Comparison of ENCODE assay signal across 12 cellular contexts in the genomic region with DNA sequence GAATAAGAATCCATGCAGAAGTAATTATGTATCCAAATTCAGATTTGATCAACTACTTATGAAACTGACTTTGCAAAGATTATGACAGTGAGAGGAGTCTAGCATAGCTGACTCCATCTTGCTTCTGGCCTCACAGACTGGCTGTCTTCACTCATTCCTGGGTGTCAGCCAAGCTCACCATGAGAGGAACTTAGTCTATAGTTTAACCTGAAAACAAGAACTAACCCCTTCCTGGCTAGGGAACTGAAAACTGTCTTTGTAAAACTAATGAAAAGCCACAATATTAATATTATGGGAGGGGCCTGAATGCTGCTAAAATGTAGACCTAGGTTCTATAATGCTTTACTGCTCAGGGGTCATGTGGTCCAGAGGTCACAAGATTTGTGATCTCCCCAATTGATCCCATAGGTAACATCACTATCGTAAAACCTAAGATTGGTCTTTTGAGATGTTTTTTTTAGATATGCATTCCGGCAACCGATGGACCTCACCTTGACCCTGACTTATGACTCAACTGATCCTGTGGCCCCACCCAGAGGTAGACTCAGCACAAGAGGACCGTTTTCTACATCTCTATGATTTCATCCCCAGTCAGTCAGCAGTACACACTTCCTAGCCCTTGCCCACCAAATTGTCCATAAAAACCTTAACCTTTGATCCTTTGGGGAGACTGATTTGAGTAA. TPM values are rescaled to one million over a fixed set of nuclear protein-coding genes. Genes with fewer than 3 reads are reported as not detected.
DNase-seq lines count a peak whose midpoint lies in the region; ATAC-seq, FAIRE-seq and TF ChIP-seq lines count a peak whose summit lies in the region.
"Had no signal": no experiment of that assay in that cellular context is flagged by ENCODE, and none has a peak within 500 bp of the region (broad histone marks: within the 10 kb centered on the region; RNA-seq: fewer than 3 reads in every experiment).

No MANE protein-coding gene starts in this region.

- TF ChIP-seq POLR2A in GM12878 (IDR thresholded peaks at IDR 0.05; ENCODE audit: low read depth, low read length): no peak

- H3K4me3 ChIP-seq in GM12878: no peak overlapping the region
- no peak overlapping the region for H3K4me3 ChIP-seq in left lung
- H3K4me3 ChIP-seq: body of pancreas had no signal

- H3K4me1 ChIP-seq in GM12878 (ENCODE audit: control insufficient read depth, insufficient read depth, low read length) (peaks cover 12% of the 10 kb centered on the region; the same call in 1 of the 2 replicates), left lung (no peaks in the 10 kb centered on the region)

- H3K27me3 ChIP-seq in GM12878 (replicated peaks in 1 of 2; ENCODE audit: control insufficient read depth in 2 of 2, insufficient read depth in 2 of 2, low read length in 1 of 2) (no peaks in the 10 kb centered on the region), left lung (no peaks in the 10 kb centered on the region)
- H3K27me3 ChIP-seq: body of pancreas had no signal

- H3K9ac ChIP-seq in GM12878 (ENCODE audit: control insufficient read depth, insufficient read depth, low read length): no peak overlapping the region

- H3K36me3 Mint-ChIP-seq in activated CD4-positive, alpha-beta T cell treated with anti-CD3 and anti-CD28 coated beads, Interleukin-2, amount 10 ng/mL, durations not matched to agents 7 days and 5 days (ENCODE audit: low read depth): no peaks in the 10 kb centered on the region
- H3K36me3 Mint-ChIP-seq: CD4-positive, CD25-positive, alpha-beta regulatory T cell had no signal

- intact Hi-C loops in GM12878 (cut with micrococcal nuclease; ENCODE audit: unreplicated experiment) (loop anchor here (5.0 kb wide), 2 partner anchors 524 to 559 kb away; no protein-coding TSS in a partner anchor), left lung (cut with DNase I) (no loop called here)

- 84% methylated on average over 4 of the region's 4 CpGs for WGBS in GM12878 (ENCODE audit: insufficient coverage, insufficient replicate concordance, low lambda C conversion rate, missing lambda C conversion rate)

- H2AFZ ChIP-seq in GM12878 (ENCODE audit: control insufficient read depth, low read depth, low read length): no peak overlapping the region

- no TSS peak for BruUV-seq in GM12878 (replicated peaks; lab: Mats Ljungman, UMichigan)

- H3K79me2 ChIP-seq in GM12878 (ENCODE audit: control insufficient read depth, insufficient read depth, low read length): no peaks in the 10 kb centered on the region

- TF ChIP-seq CTCF in GM12878 (IDR thresholded peaks at IDR 0.05 in 2 of 3, conservative IDR thresholded peaks at IDR 0.05 in 1 of 3; ENCODE audit: control insufficient read depth in 2 of 3, extremely low read depth in 1 of 3, insufficient read depth in 1 of 3, low read depth in 3 of 3, low read length in 3 of 3) (peak in 1 of 3 experiments; percentile 5; a peak in 1 of 6 replicates), left lung (IDR thresholded peaks at IDR 0.05) (no peak)

- H3K27ac ChIP-seq in GM12878 (ENCODE audit: control insufficient read depth, insufficient read depth): no peak overlapping the region; the same call in 1 of the 2 replicates
- no peak overlapping the region for H3K27ac ChIP-seq in left lung
- H3K27ac ChIP-seq: body of pancreas had no signal

- POLR2A ChIA-PET in GM12878 (lab: Charles Lee): interaction anchor here (0.5 to 0.9 kb wide), 2 partner anchors 35 to 42 kb away, joined by 3 to 4 read pairs; no protein-coding TSS in a partner anchor
- POLR2A ChIA-PET in activated CD4-positive, alpha-beta T cell treated with anti-CD3 and anti-CD28 coated beads, Interleukin-2, amount 10 ng/mL, durations not matched to agents 7 days and 5 days (lab: Charles Lee): no interaction called here

- H4K20me1 ChIP-seq in GM12878 (ENCODE audit: control insufficient read depth, insufficient read depth): no peaks in the 10 kb centered on the region

- RAD21 ChIA-PET in GM12878 (lab: Charles Lee; ENCODE audit: unreplicated experiment): interaction anchor here (0.5 to 2.4 kb wide), 23 partner anchors 11 to 820 kb away, joined by 3 to 17 read pairs (median 4); no protein-coding TSS in a partner anchor

- in situ Hi-C loops in GM12878 (cut with MboI): no loop called here

- ATAC-seq in GM19452 (IDR thresholded peaks at IDR 0.05; ENCODE audit: unreplicated experiment) (peak; percentile 87), HG03103 (IDR thresholded peaks at IDR 0.05; ENCODE audit: low read depth, unreplicated experiment) (peak; percentile 90), GM12878 (peak; percentile 95), left lung (no peak)
- ATAC-seq: body of pancreas had no signal

- CTCF ChIA-PET in GM12878 (lab: Yijun Ruan, JAX): interaction anchor here (0.6 to 4.5 kb wide), 15 partner anchors 11 to 819 kb away, joined by 3 to 21 read pairs (median 5); no protein-coding TSS in a partner anchor
- CTCF ChIA-PET in activated CD4-positive, alpha-beta T cell treated with anti-CD3 and anti-CD28 coated beads, Interleukin-2, amount 10 ng/mL, durations not matched to agents 7 days and 5 days (lab: Charles Lee): no interaction called here

- H3K4me2 ChIP-seq in GM12878 (ENCODE audit: control insufficient read depth, insufficient read depth): 0 out of 2 replicates have a peak overlapping the region, but pooled peaks have one; percentile 4

- no peaks in the 10 kb centered on the region for H3K36me3 ChIP-seq in GM12878 (ENCODE audit: control insufficient read depth in 2 of 2, insufficient read depth in 2 of 2, low read length in 1 of 2)
- no peaks in the 10 kb centered on the region for H3K36me3 ChIP-seq in left lung

- no peak overlapping the region for H3K4me3 Mint-ChIP-seq in activated CD4-positive, alpha-beta T cell treated with anti-CD3 and anti-CD28 coated beads, Interleukin-2, amount 10 ng/mL, durations not matched to agents 7 days and 5 days
- H3K4me3 Mint-ChIP-seq: CD4-positive, CD25-positive, alpha-beta regulatory T cell; T-helper 1 cell treated with Interleukin-12 subunit alpha and Interleukin-12 subunit beta and Interleukin-4 antibody, amounts not matched to agents 30 μg/mL and 1 μg/mL, for 36 hours had no signal

- H3K9me3 Mint-ChIP-seq in activated CD4-positive, alpha-beta T cell treated with anti-CD3 and anti-CD28 coated beads, Interleukin-2, amount 10 ng/mL, durations not matched to agents 7 days and 5 days: no peaks in the 10 kb centered on the region
- H3K9me3 Mint-ChIP-seq: CD4-positive, CD25-positive, alpha-beta regulatory T cell; T-helper 1 cell treated with Interleukin-12 subunit alpha and Interleukin-12 subunit beta and Interleukin-4 antibody, amounts not matched to agents 30 μg/mL and 1 μg/mL, for 36 hours had no signal

- TF ChIP-seq EP300 in GM12878 (IDR thresholded peaks at IDR 0.05; ENCODE audit: borderline replicate concordance in 1 of 2, control insufficient read depth in 1 of 2, low read depth in 2 of 2, low read length in 2 of 2): no peak; a peak in 2 of 4 replicates

- DNase-seq in Daoy (ENCODE audit: low read depth) (peak; percentile 13), GM12878 (ENCODE audit: low read depth, low spot score) (peak; percentile 34), activated T-cell treated with anti-CD3 and anti-CD28 coated beads for 4 hours (no peak), left lung (no peak)
- DNase-seq in activated CD4-positive, alpha-beta T cell treated with anti-CD3 and anti-CD28 coated beads, Interleukin-2, amount 10 ng/mL, durations not matched to agents 7 days and 5 days: no peak
- DNase-seq in NK-92 treated with Interleukin-12 subunit alpha and Interleukin-12 subunit beta, amount 100 ng/mL, for 24 hours (lab: John Stamatoyannopoulos, UW): no peak
- DNase-seq: CD4-positive, CD25-positive, alpha-beta regulatory T cell; stimulated activated CD4-positive, alpha-beta T cell treated with anti-CD3 and anti-CD28 coated beads, Interleukin-12 subunit alpha, Interleukin-12 subunit beta, amount 100 ng/mL, for 4 hours had no signal

- FAIRE-seq in GM12878 (lab: Jason Lieb, UNC): no peak

- no peaks in the 10 kb centered on the region for H3K9me3 ChIP-seq in GM12878 (replicated peaks; ENCODE audit: control insufficient read depth, insufficient read depth, low read length)
- no peaks in the 10 kb centered on the region for H3K9me3 ChIP-seq in left lung
- H3K9me3 ChIP-seq: body of pancreas had no signal

- no peak overlapping the region for H3K27ac Mint-ChIP-seq in activated CD4-positive, alpha-beta T cell treated with anti-CD3 and anti-CD28 coated beads, Interleukin-2, amount 10 ng/mL, durations not matched to agents 7 days and 5 days
- H3K27ac Mint-ChIP-seq: CD4-positive, CD25-positive, alpha-beta regulatory T cell; T-helper 1 cell treated with Interleukin-12 subunit alpha and Interleukin-12 subunit beta and Interleukin-4 antibody, amounts not matched to agents 30 μg/mL and 1 μg/mL, for 36 hours had no signal

- no peaks in the 10 kb centered on the region for H3K4me1 Mint-ChIP-seq in activated CD4-positive, alpha-beta T cell treated with anti-CD3 and anti-CD28 coated beads, Interleukin-2, amount 10 ng/mL, durations not matched to agents 7 days and 5 days

- H3K27me3 Mint-ChIP-seq in activated CD4-positive, alpha-beta T cell treated with anti-CD3 and anti-CD28 coated beads, Interleukin-2, amount 10 ng/mL, durations not matched to agents 7 days and 5 days: no peaks in the 10 kb centered on the region
- H3K27me3 Mint-ChIP-seq: CD4-positive, CD25-positive, alpha-beta regulatory T cell had no signal

- SMC1A ChIA-PET in GM12878 (lab: Charles Lee; ENCODE audit: uncharacterized antibody, unreplicated experiment): interaction anchor here (0.6 to 4.6 kb wide), 18 partner anchors 8 to 819 kb away, joined by 3 to 37 read pairs (median 5); no protein-coding TSS in a partner anchor

- TF ChIP-seq RAD21 in GM12878 (IDR thresholded peaks at IDR 0.05; ENCODE audit: insufficient read depth, low read depth, low read length): peak; percentile 66

RNA-seq across cellular contexts. Expression of a gene that starts 55.2 kb away (rescaled TPM):
- 42.5 and 46.6 TPM in 2 replicates for total RNA-seq in Daoy (2014; rRNA removed; shearing (Covaris generic))
- total RNA-seq in GM12878 (2013; cell fraction: nucleolus; rRNA removed): 4.3 and 4.8 TPM in 2 replicates
- total RNA-seq in GM12878 (2014; rRNA removed): 0.76 and 0.96 TPM in 2 replicates
- 1.2 and 1.4 TPM in 2 replicates for total RNA-seq in GM12878 (2014; rRNA removed; fragmentation: Illumina TruSeq; extraction: Trizol)
- 2.7 and 3.2 TPM in 2 replicates for total RNA-seq in GM12878 (2021)
- 3.1 TPM for polyA plus RNA-seq in GM12878 (2011; ENCODE audit: low read depth)
- polyA plus RNA-seq in GM12878 (2011; rRNA removed): 14.0 and 19.7 TPM in 2 replicates
- 6.6 and 7.5 TPM in 2 replicates for polyA plus RNA-seq in GM12878 (2011; cell fraction: cytosol; rRNA removed)
- polyA plus RNA-seq in GM12878 (2011; cell fraction: nucleus; rRNA removed): 6.6 and 7.0 TPM in 2 replicates
- polyA plus RNA-seq in GM12878 (2012): 4.0 and 8.0 TPM in 2 replicates
- polyA plus RNA-seq in GM12878 (2014; fragmentation: Illumina TruSeq; extraction: Trizol): 1.6 and 2.6 TPM in 2 replicates
- under 1 TPM; 0.84 to 0.90 TPM for polyA plus RNA-seq in GM12878 (2014; fragmentation: Nextera tagmentation; extraction: Ambion mirVana)
- polyA plus RNA-seq in GM12878 (2014; rRNA removed): 1.1 and 1.3 TPM in 2 replicates
- 1 to 10 TPM; 2.0 to 2.1 TPM for polyA plus RNA-seq in GM12878 (2016; fragmentation: Nextera tagmentation; extraction: Ambion mirVana)
- 9.7 and 11.3 TPM in 2 replicates for polyA minus RNA-seq in GM12878 (2011; rRNA and poly(A)+ RNA removed)
- 7.1 and 8.2 TPM in 2 replicates for polyA minus RNA-seq in GM12878 (2011; cell fraction: cytosol; rRNA and poly(A)+ RNA removed)
- 5.3 and 8.1 TPM in 2 replicates for polyA minus RNA-seq in GM12878 (2011; cell fraction: nucleus; rRNA and poly(A)+ RNA removed)
- total RNA-seq in activated CD4-positive, alpha-beta T cell treated with anti-CD3 and anti-CD28 coated beads, Interleukin-2, amount 10 ng/mL, durations not matched to agents 7 days and 5 days: 1 to 10 TPM; 2.6 to 3.4 TPM
- total RNA-seq in left lung: 100 to 1,000 TPM; 288 to 295 TPM

Comparison
In these comparisons a context has a peak if more than half of its experiments do, and no peak if none do; other contexts are left out.
1. DNase-seq: peak in Daoy (single experiment) and GM12878 (single experiment); none in activated CD4-positive, alpha-beta T cell treated with anti-CD3 and anti-CD28 coated beads, Interleukin-2, amount 10 ng/mL, durations not matched to agents 7 days and 5 days (single experiment), activated T-cell treated with anti-CD3 and anti-CD28 coated beads for 4 hours (single experiment), NK-92 treated with Interleukin-12 subunit alpha and Interleukin-12 subunit beta, amount 100 ng/mL, for 24 hours (single experiment) and left lung (0 of 2).